8 cellular contexts compared by ENCODE assay signal in genomic region chr5:151825445-151825844, GRCh38. TPM values are rescaled to one million over a fixed set of nuclear protein-coding genes. Genes with fewer than 3 reads are reported as not detected.
DNase-seq lines count a peak whose midpoint lies in the region; ATAC-seq, FAIRE-seq and TF ChIP-seq lines count a peak whose summit lies in the region.
"Had no signal": no experiment of that assay in that cellular context is flagged by ENCODE, and none has a peak within 500 bp of the region (broad histone marks: within the 10 kb centered on the region; RNA-seq: fewer than 3 reads in every experiment).

No MANE protein-coding gene starts in this region.

- no peaks in the 10 kb centered on the region for H3K79me2 ChIP-seq in DOHH2 (ENCODE audit: control insufficient read depth, low read length)
- no peaks in the 10 kb centered on the region for H3K79me2 ChIP-seq in PC-3 (ENCODE audit: low read length)

- H3K36me3 Mint-ChIP-seq in stimulated activated effector memory CD8-positive, alpha-beta T cell treated with anti-CD3 and anti-CD28 coated beads, Interleukin-12 subunit alpha, Interleukin-12 subunit beta, amount 100 ng/mL, for 72 hours, result peaks cover 16% of the 10 kb centered on the region

- no peak overlapping the region for H2AFZ ChIP-seq in PC-3 (ENCODE audit: low read length)

- H3K4me3 ChIP-seq in DOHH2 (ENCODE audit: low read length) (no peak overlapping the region), PC-3 (ENCODE audit: low read length) (no peak overlapping the region), cardiac fibroblast (replicated peaks in 1 of 2; ENCODE audit: low read depth in 2 of 2, low read length in 2 of 2) (no peak overlapping the region)
- H3K4me3 ChIP-seq in Jurkat, Clone E6-1 (ENCODE audit: low read length), result no peak overlapping the region

- H3K4me1 ChIP-seq in DOHH2 (ENCODE audit: control insufficient read depth, low read length) (no peaks in the 10 kb centered on the region), PC-3 (ENCODE audit: insufficient read depth, low read length) (no peaks in the 10 kb centered on the region)

- peak; percentile 69 for ATAC-seq in GM19452 (IDR thresholded peaks at IDR 0.05; ENCODE audit: unreplicated experiment)
- ATAC-seq in PC-3, result peak; percentile 81
- ATAC-seq in stimulated activated effector memory CD8-positive, alpha-beta T cell treated with anti-CD3 and anti-CD28 coated beads, Interleukin-12 subunit alpha, Interleukin-12 subunit beta, amount 100 ng/mL, for 72 hours, result peak; percentile 36

- no peaks in the 10 kb centered on the region for H3K36me3 ChIP-seq in DOHH2 (ENCODE audit: control insufficient read depth, low read length)
- no peaks in the 10 kb centered on the region for H3K36me3 ChIP-seq in PC-3 (ENCODE audit: low read depth, low read length)

- H3K27ac Mint-ChIP-seq in stimulated activated effector memory CD8-positive, alpha-beta T cell treated with anti-CD3 and anti-CD28 coated beads, Interleukin-12 subunit alpha, Interleukin-12 subunit beta, amount 100 ng/mL, for 72 hours, result no peak overlapping the region

- H3K27ac ChIP-seq in DOHH2 (ENCODE audit: low read depth, low read length) (no peak overlapping the region), PC-3 (ENCODE audit: low read length) (no peak overlapping the region)

- H3K4me3 Mint-ChIP-seq in stimulated activated effector memory CD8-positive, alpha-beta T cell treated with anti-CD3 and anti-CD28 coated beads, Interleukin-12 subunit alpha, Interleukin-12 subunit beta, amount 100 ng/mL, for 72 hours, result no peak overlapping the region

- FAIRE-seq in islet of Langerhans (lab: Jason Lieb, UNC), result peak; percentile 99
- FAIRE-seq: colon had no signal

- H3K4me1 Mint-ChIP-seq in stimulated activated effector memory CD8-positive, alpha-beta T cell treated with anti-CD3 and anti-CD28 coated beads, Interleukin-12 subunit alpha, Interleukin-12 subunit beta, amount 100 ng/mL, for 72 hours, result peaks cover 11% of the 10 kb centered on the region

- TF ChIP-seq CTCF in DOHH2 (IDR thresholded peaks at IDR 0.05; ENCODE audit: low read depth, low read length, poor library complexity, severe bottlenecking) (peak; percentile 76), PC-3 (conservative IDR thresholded peaks at IDR 0.05; ENCODE audit: low read depth, low read length) (peak; percentile 94), cardiac fibroblast (IDR thresholded peaks at IDR 0.05; ENCODE audit: low read depth, low read length) (peak; percentile 84)

- H3K4me2 ChIP-seq in DOHH2 (ENCODE audit: low read length), result no peak overlapping the region
- no peak overlapping the region for H3K4me2 ChIP-seq in PC-3 (ENCODE audit: low read length)

- POLR2A ChIA-PET in PC-3 (lab: Charles Lee; ENCODE audit: unreplicated experiment), result no interaction called here

- no peaks in the 10 kb centered on the region for H3K9me3 Mint-ChIP-seq in stimulated activated effector memory CD8-positive, alpha-beta T cell treated with anti-CD3 and anti-CD28 coated beads, Interleukin-12 subunit alpha, Interleukin-12 subunit beta, amount 100 ng/mL, for 72 hours

- H3K27me3 ChIP-seq in DOHH2 (ENCODE audit: control insufficient read depth, low read length), result no peaks in the 10 kb centered on the region
- no peaks in the 10 kb centered on the region for H3K27me3 ChIP-seq in PC-3 (ENCODE audit: low read length)

- no TSS peak for BruUV-seq in PC-3 (replicated peaks; lab: Mats Ljungman, UMichigan)

- CTCF ChIA-PET in PC-3 (lab: Charles Lee), result interaction anchor here (0.5 to 1.9 kb wide), 7 partner anchors 43 to 663 kb away, joined by 3 to 23 read pairs (median 8); no protein-coding TSS in a partner anchor

- no peaks in the 10 kb centered on the region for H4K20me1 ChIP-seq in DOHH2 (ENCODE audit: control insufficient read depth, insufficient read depth, low read depth, low read length)
- no peaks in the 10 kb centered on the region for H4K20me1 ChIP-seq in PC-3 (ENCODE audit: low read length)

- H3K9me2 ChIP-seq in DOHH2 (replicated peaks; ENCODE audit: control insufficient read depth, low read length), result no peaks in the 10 kb centered on the region
- H3K9me2 ChIP-seq in PC-3 (replicated peaks; ENCODE audit: low read length), result no peaks in the 10 kb centered on the region

- H3K9ac ChIP-seq in PC-3 (ENCODE audit: low read length), result no peak overlapping the region

- no peaks in the 10 kb centered on the region for H3F3A ChIP-seq in DOHH2 (ENCODE audit: control insufficient read depth, insufficient read depth)
- H3F3A ChIP-seq in PC-3 (ENCODE audit: low read length, unreplicated experiment), result no peaks in the 10 kb centered on the region

- intact Hi-C loops in PC-3 (cut with micrococcal nuclease), result loop anchor here (1.0 to 5.0 kb wide), 4 partner anchors 318 to 522 kb away; no protein-coding TSS in a partner anchor

- peak; percentile 30 for DNase-seq in Jurkat, Clone E6-1 (ENCODE audit: low read depth, low spot score)
- DNase-seq in PC-3, result peak; percentile 84
- DNase-seq in cardiac fibroblast (ENCODE audit: low read depth in 2 of 2), result peak; percentile 79 to 84
- no peak for DNase-seq in stimulated activated effector memory CD8-positive, alpha-beta T cell treated with anti-CD3 and anti-CD28 coated beads, Interleukin-12 subunit alpha, Interleukin-12 subunit beta, amount 100 ng/mL, for 72 hours (ENCODE audit: low spot score in 2 of 2)

- peaks cover 3% of the 10 kb centered on the region; the same call in 1 of the 2 replicates for H3K9me3 ChIP-seq in DOHH2 (ENCODE audit: control insufficient read depth, insufficient read depth, low read length)
- H3K9me3 ChIP-seq in PC-3 (ENCODE audit: low read length), result no peaks in the 10 kb centered on the region

RNA-seq across cellular contexts. Expression of gene G3BP1, which starts 53.7 kb away (rescaled TPM):
- 139 TPM for polyA plus RNA-seq in Jurkat, Clone E6-1 (2012; ENCODE audit: insufficient read depth, insufficient read length)
- total RNA-seq in PC-3 (2014; rRNA removed), result 133 and 157 TPM in 2 replicates

Comparison
In these comparisons a context has a peak if more than half of its experiments do, and no peak if none do; other contexts are left out.
1. DNase-seq: peak in Jurkat, Clone E6-1 (single experiment), PC-3 (single experiment) and cardiac fibroblast (2 of 2); none in stimulated activated effector memory CD8-positive, alpha-beta T cell treated with anti-CD3 and anti-CD28 coated beads, Interleukin-12 subunit alpha, Interleukin-12 subunit beta, amount 100 ng/mL, for 72 hours (0 of 2).
2. Peak in every context shown above with its lines, with median percentiles within 50 percentile points of each other: CTCF ChIP-seq and ATAC-seq.